ENCODE assay signal across 24 cellular contexts in genomic region chr16:84541999-84542876, GRCh38. TPM values are rescaled to one million over a fixed set of nuclear protein-coding genes. Genes with fewer than 3 reads are reported as not detected.
DNase-seq lines count a peak whose midpoint lies in the region; TF ChIP-seq lines count a peak whose summit lies in the region.
"Had no signal": no experiment of that assay in that cellular context is flagged by ENCODE, and none has a peak within 500 bp of the region (broad histone marks: within the 10 kb centered on the region; RNA-seq: fewer than 3 reads in every experiment).

No MANE protein-coding gene starts in this region.

- H3K36me3 ChIP-seq in brain microvascular endothelial cell (replicated peaks) (no peaks in the 10 kb centered on the region), skeletal muscle satellite cell (ENCODE audit: insufficient read depth, low read length) (no peaks in the 10 kb centered on the region), esophagus squamous epithelium (no peaks in the 10 kb centered on the region), testis (ENCODE audit: low read depth, missing control alignments) (no peaks in the 10 kb centered on the region)
- H3K36me3 ChIP-seq: BLaER1 treated with 17β-estradiol and CSF1 and Interleukin-3, amounts not matched to agents 10 nM and 100 nM; uterus had no signal

- no peak for TF ChIP-seq CTCF in brain microvascular endothelial cell (IDR thresholded peaks at IDR 0.05; ENCODE audit: low read depth, low read length, missing control alignments)
- TF ChIP-seq CTCF in esophagus squamous epithelium (IDR thresholded peaks at IDR 0.05): no peak
- TF ChIP-seq CTCF in testis (IDR thresholded peaks at IDR 0.05): no peak

- peaks cover 2% of the 10 kb centered on the region for H3K36me3 Mint-ChIP-seq in activated naive CD4-positive, alpha-beta T cell treated with anti-CD3 and anti-CD28 coated beads, Interleukin-2, amount 50 U/mL, for 24 hours

- 85 to 90% methylated on average over 7 of the region's 7 CpGs for whole genome bisulfite sequencing in esophagus squamous epithelium, 2 donors
- 79 to 81% methylated on average over 7 of the region's 7 CpGs for WGBS in testis, 2 donors

- peak overlapping the region; percentile 43 for H3K27ac Mint-ChIP-seq in activated naive CD4-positive, alpha-beta T cell treated with anti-CD3 and anti-CD28 coated beads, Interleukin-2, amount 50 U/mL, for 24 hours
- H3K27ac Mint-ChIP-seq: activated B cell treated with CpG ODN at 0.5 μM for 24 hours; activated naive CD4-positive, alpha-beta T cell treated with anti-CD3 and anti-CD28 coated beads, Interleukin-2, amount 50 U/mL, for 72 hours; H9 had no signal

- peak overlapping the region; percentile 84 for H3K27ac ChIP-seq in brain microvascular endothelial cell
- H3K27ac ChIP-seq in esophagus squamous epithelium: no peak overlapping the region
- H3K27ac ChIP-seq in testis: no peak overlapping the region
- H3K27ac ChIP-seq: A549; BLaER1 treated with 17β-estradiol and CSF1 and Interleukin-3, amounts not matched to agents 10 nM and 100 nM; hepatocyte; parathyroid adenoma; PC-9; uterus had no signal

- no peaks in the 10 kb centered on the region for H3K9me3 Mint-ChIP-seq in activated naive CD4-positive, alpha-beta T cell treated with anti-CD3 and anti-CD28 coated beads, Interleukin-2, amount 50 U/mL, for 24 hours
- H3K9me3 Mint-ChIP-seq: activated B cell treated with CpG ODN at 0.5 μM for 24 hours; activated naive CD4-positive, alpha-beta T cell treated with anti-CD3 and anti-CD28 coated beads, Interleukin-2, amount 50 U/mL, for 72 hours; H9 had no signal

- TF ChIP-seq POLR2A in esophagus squamous epithelium (IDR thresholded peaks at IDR 0.05) (no peak), testis (IDR thresholded peaks at IDR 0.05) (no peak)

- intact Hi-C loops in esophagus squamous epithelium (cut with DNase I) (no loop called here), testis (cut with DNase I; ENCODE audit: low total_unique reads) (no loop called here)

- H3K4me1 ChIP-seq in skeletal muscle satellite cell (ENCODE audit: control insufficient read depth, insufficient read depth, low read length) (peaks cover 50% of the 10 kb centered on the region), esophagus squamous epithelium (no peaks in the 10 kb centered on the region), testis (no peaks in the 10 kb centered on the region)
- H3K4me1 ChIP-seq: parathyroid adenoma, uterus had no signal

- DNase-seq in activated naive CD4-positive, alpha-beta T cell treated with anti-CD3 and anti-CD28 coated beads, Interleukin-2, amount 50 U/mL, for 16 hours: no peak
- peak; percentile 75 for DNase-seq in brain microvascular endothelial cell
- peak; percentile 47 for DNase-seq in iris pigment epithelial cell (ENCODE audit: low read depth)
- no peak for DNase-seq in esophagus squamous epithelium (lab: John Stamatoyannopoulos, UW)
- DNase-seq in testis: no peak
- no peak for DNase-seq in NCI-H2196 (lab: John Stamatoyannopoulos, UW; ENCODE audit: unreplicated experiment)
- DNase-seq: activated B cell treated with CpG ODN at 0.5 μM for 24 hours; activated CD8-positive, alpha-beta memory T cell treated with anti-CD3 and anti-CD28 coated beads for 24 hours; activated T-cell treated with anti-CD3 and anti-CD28 coated beads, Interleukin-2, amount 50 U/mL, for 48 hours; effector CD8-positive, alpha-beta T cell; H9; islet precursor cell; mammary epithelial cell; NCI-H1436 treated with DMSO at 0.1 percent for 48 hours; PC-9; stimulated activated CD4-positive, alpha-beta T cell treated with anti-CD3 and anti-CD28 coated beads, Interleukin-4, amount 100 ng/mL, for 1 hour; uterus had no signal

- in situ Hi-C loops in brain microvascular endothelial cell (cut with HindIII; ENCODE audit: low pct_ligation_motif_present, low sequenced_read_pairs): no loop called here

- H3K4me3 Mint-ChIP-seq in activated naive CD4-positive, alpha-beta T cell treated with anti-CD3 and anti-CD28 coated beads, Interleukin-2, amount 50 U/mL, for 24 hours: no peak overlapping the region
- H3K4me3 Mint-ChIP-seq: activated B cell treated with CpG ODN at 0.5 μM for 24 hours, H9 had no signal

- H3K27me3 ChIP-seq in brain microvascular endothelial cell (replicated peaks): no peaks in the 10 kb centered on the region
- H3K27me3 ChIP-seq in skeletal muscle satellite cell (ENCODE audit: control insufficient read depth, insufficient read depth, low read length): no peaks in the 10 kb centered on the region
- H3K27me3 ChIP-seq in esophagus squamous epithelium: peaks cover 0 to 15% (median 0%) of the 10 kb centered on the region in 4 donors
- no peaks in the 10 kb centered on the region for H3K27me3 ChIP-seq in testis
- H3K27me3 ChIP-seq: hepatocyte, uterus had no signal

- peak overlapping the region; percentile 42 for H3K9ac ChIP-seq in skeletal muscle satellite cell (ENCODE audit: low read depth, low read length)
- H3K9ac ChIP-seq: BLaER1 treated with 17β-estradiol and CSF1 and Interleukin-3, amounts not matched to agents 10 nM and 100 nM; parathyroid adenoma had no signal

- H3K4me2 ChIP-seq in skeletal muscle satellite cell (ENCODE audit: low read length): peak overlapping the region; percentile 50
- H3K4me2 ChIP-seq: A549; BLaER1 treated with 17β-estradiol and CSF1 and Interleukin-3, amounts not matched to agents 10 nM and 100 nM; hepatocyte; PC-9 had no signal

- H3K9me3 ChIP-seq in skeletal muscle satellite cell (replicated peaks; ENCODE audit: low read length) (no peaks in the 10 kb centered on the region), esophagus squamous epithelium (no peaks in the 10 kb centered on the region), testis (no peaks in the 10 kb centered on the region)
- H3K9me3 ChIP-seq: A549, uterus had no signal

- H3K4me1 Mint-ChIP-seq in activated naive CD4-positive, alpha-beta T cell treated with anti-CD3 and anti-CD28 coated beads, Interleukin-2, amount 50 U/mL, for 24 hours: peaks cover 31% of the 10 kb centered on the region

- H3K4me3 ChIP-seq in brain microvascular endothelial cell (ENCODE audit: low read depth, low read length): no peak overlapping the region
- H3K4me3 ChIP-seq in skeletal muscle satellite cell (ENCODE audit: low read length): peak overlapping the region; percentile 23
- no peak overlapping the region for H3K4me3 ChIP-seq in esophagus squamous epithelium
- H3K4me3 ChIP-seq in testis: no peak overlapping the region
- H3K4me3 ChIP-seq: A549; BLaER1 treated with 17β-estradiol and CSF1 and Interleukin-3, amounts not matched to agents 10 nM and 100 nM; hepatocyte; PC-9; uterus had no signal

- H3K27me3 Mint-ChIP-seq in activated naive CD4-positive, alpha-beta T cell treated with anti-CD3 and anti-CD28 coated beads, Interleukin-2, amount 50 U/mL, for 24 hours: no peaks in the 10 kb centered on the region

RNA-seq across cellular contexts. Expression of gene MEAK7, which starts 37.8 kb away (rescaled TPM):
- total RNA-seq in skeletal muscle satellite cell (2012; rRNA removed): 27.3 and 40.1 TPM in 2 replicates
- total RNA-seq in esophagus squamous epithelium: 10 to 100 TPM; 20.2 to 35.9 (median 29.9) TPM
- 10 to 100 TPM; 11.2 to 20.0 TPM for total RNA-seq in testis
- 14.3 TPM for polyA plus RNA-seq in testis (ENCODE audit: insufficient read depth, low read depth, low replicate concordance)

Comparison
In these comparisons a context has a peak if more than half of its experiments do, and no peak if none do; other contexts are left out.
1. DNase-seq: peak in brain microvascular endothelial cell (single experiment) and iris pigment epithelial cell (single experiment); none in activated naive CD4-positive, alpha-beta T cell treated with anti-CD3 and anti-CD28 coated beads, Interleukin-2, amount 50 U/mL, for 16 hours (single experiment), esophagus squamous epithelium (single experiment), testis (single experiment) and NCI-H2196 (single experiment).